Comparison of ENCODE assay signal across 14 cellular contexts in the genomic region with DNA sequence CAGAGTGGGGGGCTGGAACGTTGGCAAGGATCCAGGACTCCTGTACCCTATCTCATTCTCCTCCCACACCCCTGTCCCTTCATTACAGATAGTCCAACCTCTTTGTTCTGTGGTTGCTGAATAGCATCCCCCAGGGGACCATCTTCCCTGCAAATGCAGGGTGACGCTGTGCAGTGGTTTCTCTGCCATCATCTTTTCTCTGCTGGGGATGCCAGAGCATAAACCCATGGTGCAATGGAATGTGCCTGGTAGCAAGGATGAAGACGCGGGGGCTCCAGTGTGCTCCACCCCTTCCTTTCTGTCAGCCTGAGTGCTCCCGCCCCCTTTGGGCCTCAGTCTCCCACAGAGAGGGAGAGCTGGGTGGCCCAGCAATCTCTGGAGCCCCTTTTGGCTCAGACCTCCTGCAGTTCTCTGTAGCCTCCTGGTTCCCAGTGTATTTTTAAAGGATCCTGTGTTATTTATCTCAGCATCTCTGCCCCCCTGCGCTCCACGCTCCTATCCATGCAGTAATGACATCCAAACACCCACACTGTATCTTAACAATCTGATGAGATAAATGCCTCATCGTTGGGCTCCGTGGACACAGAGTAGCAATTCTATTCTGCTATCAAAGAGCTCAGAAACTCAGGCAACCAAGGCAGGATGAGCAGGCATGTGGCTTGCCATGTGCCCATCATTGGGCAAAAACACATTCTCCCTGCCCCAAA.
DNase-seq lines count a peak whose midpoint lies in the region; ATAC-seq and TF ChIP-seq lines count a peak whose summit lies in the region.
"Had no signal": no experiment of that assay in that cellular context is flagged by ENCODE, and none has a peak within 500 bp of the region (broad histone marks: within the 10 kb centered on the region; RNA-seq: fewer than 3 reads in every experiment).

No MANE protein-coding gene starts in this region.

- no peaks in the 10 kb centered on the region for H3K27me3 ChIP-seq in stomach
- H3K27me3 ChIP-seq: cardiac muscle cell, ovary had no signal

- no peak overlapping the region for H3K4me3 ChIP-seq in fibroblast of villous mesenchyme (ENCODE audit: low read depth, low read length)
- no peak overlapping the region for H3K4me3 ChIP-seq in stomach
- H3K4me3 ChIP-seq in foreskin fibroblast (ENCODE audit: low read depth in 1 of 2, low read length in 2 of 2), result no peak overlapping the region
- H3K4me3 ChIP-seq: cardiac muscle cell, ovary had no signal

- H3K9me3 ChIP-seq in stomach, result no peaks in the 10 kb centered on the region
- H3K9me3 ChIP-seq: ovary had no signal

- no peak for ATAC-seq in HG03354 (IDR thresholded peaks at IDR 0.05; ENCODE audit: poor library complexity, severe bottlenecking, unreplicated experiment)
- ATAC-seq in HG02852 (IDR thresholded peaks at IDR 0.05; ENCODE audit: unreplicated experiment), result no peak

- DNase-seq in EL, result peak; percentile 89
- DNase-seq in T1000 (lab: John Stamatoyannopoulos, UW), result peak; percentile 84
- peak; percentile 31 for DNase-seq in fibroblast of villous mesenchyme (ENCODE audit: low read depth)
- DNase-seq in stomach, result no peak
- no peak for DNase-seq in foreskin fibroblast
- DNase-seq: activated gamma-delta T cell treated with Interleukin-2 at 50 U/mL for 16 hours; CD4-positive, alpha-beta memory T cell; NCI-H2029; NCI-H748 treated with DMSO at 0.1 percent for 48 hours; SIG-M5 had no signal

- intact Hi-C loops in stomach (cut with DNase I; ENCODE audit: low total_unique reads), result no loop called here

- TF ChIP-seq CTCF in fibroblast of villous mesenchyme (IDR thresholded peaks at IDR 0.05; ENCODE audit: insufficient read depth, low read depth, low read length) (no peak), stomach (IDR thresholded peaks at IDR 0.05) (no peak), foreskin fibroblast (IDR thresholded peaks at IDR 0.05; ENCODE audit: low read depth, low read length) (no peak)

- no peak for TF ChIP-seq POLR2A in stomach (IDR thresholded peaks at IDR 0.05)

- peak overlapping the region in 4 of 5 donors; percentile 59 to 71 (median 66) for H3K27ac ChIP-seq in stomach
- H3K27ac ChIP-seq: cardiac muscle cell, ovary had no signal

- H3K36me3 ChIP-seq in stomach, result no peaks in the 10 kb centered on the region
- H3K36me3 ChIP-seq: cardiac muscle cell, ovary had no signal

- peaks cover 0 to 43% (median 21%) of the 10 kb centered on the region in 4 donors for H3K4me1 ChIP-seq in stomach

- no peak for TF ChIP-seq EP300 in stomach (IDR thresholded peaks at IDR 0.05)

- WGBS in stomach, 5 donors, result 64 to 78% (median 73%) methylated on average over 8 to 9 of the region's 9 CpGs

Comparison
In these comparisons a context has a peak if more than half of its experiments do, and no peak if none do; other contexts are left out.
1. DNase-seq: peak in EL (single experiment), T1000 (single experiment) and fibroblast of villous mesenchyme (single experiment); none in stomach (single experiment) and foreskin fibroblast (0 of 2).